Comparison of ENCODE assay signal across 12 cellular contexts in genomic region chr14:104542871-104543830, GRCh38. TPM values are rescaled to one million over a fixed set of nuclear protein-coding genes. Genes with fewer than 3 reads are reported as not detected.
"Had no signal": no experiment of that assay in that cellular context is flagged by ENCODE, and none has a peak within 500 bp of the region (broad histone marks: within the 10 kb centered on the region; RNA-seq: fewer than 3 reads in every experiment).

No MANE protein-coding gene starts in this region.

- H3K4me1 ChIP-seq: left lung, prostate gland, upper lobe of right lung had no signal

- H3K9me3 ChIP-seq: esophagus squamous epithelium, left lung, prostate gland, upper lobe of right lung had no signal

- DNase-seq: activated CD4-positive, alpha-beta T cell treated with anti-CD3 and anti-CD28 coated beads for 4 hours; activated CD8-positive, alpha-beta memory T cell treated with anti-CD3 and anti-CD28 coated beads, Interleukin-2, amount 50 U/mL, for 48 hours; activated CD8-positive, alpha-beta T cell treated with anti-CD3 and anti-CD28 coated beads for 36 hours; amygdala; esophagus squamous epithelium; foreskin fibroblast; natural killer cell; stimulated activated CD4-positive, alpha-beta T cell treated with anti-CD3 and anti-CD28 coated beads, Interleukin-2, amount 100 ng/mL, for 48 hours; upper lobe of right lung had no signal

- H3K4me3 ChIP-seq: esophagus squamous epithelium, left lung, prostate gland, upper lobe of right lung had no signal

- H3K36me3 ChIP-seq: esophagus squamous epithelium, left lung, prostate gland, upper lobe of right lung had no signal

- ATAC-seq: activated CD8-positive, alpha-beta T cell treated with anti-CD3 and anti-CD28 coated beads for 36 hours; left lung; natural killer cell; upper lobe of right lung had no signal

- H3K27ac ChIP-seq: esophagus squamous epithelium, left lung, prostate gland, upper lobe of right lung had no signal

RNA-seq across cellular contexts. Expression of gene C14orf180, which starts 36.4 kb away (rescaled TPM):
- total RNA-seq: activated CD8-positive, alpha-beta T cell treated with anti-CD3 and anti-CD28 coated beads for 36 hours; esophagus squamous epithelium; left lung; natural killer cell; temporal lobe had no signal
